Comparison of ENCODE assay signal across 1 cellular context in genomic region chr1:108209456-108210108, GRCh38.
TF ChIP-seq lines count a peak whose summit lies in the region.

No MANE protein-coding gene starts in this region.

TF ChIP-seq in SK-N-SH, 30 proteins besides CTCF, POLR2A, EP300 and RAD21:
- no peak for TF ChIP-seq TAF1 (IDR thresholded peaks at IDR 0.05; ENCODE audit: borderline replicate concordance, low read depth, low read length)
- no peak for TF ChIP-seq SIN3A (IDR thresholded peaks at IDR 0.05; ENCODE audit: borderline replicate concordance, low read depth, low read length)
- TF ChIP-seq JUND (IDR thresholded peaks at IDR 0.05) = no peak
- TF ChIP-seq GABPA (IDR thresholded peaks at IDR 0.05; ENCODE audit: low read depth) = no peak
- TF ChIP-seq USF1 (IDR thresholded peaks at IDR 0.05; ENCODE audit: borderline replicate concordance, low read depth) = no peak
- no peak for TF ChIP-seq YY1 (IDR thresholded peaks at IDR 0.05; ENCODE audit: low read depth)
- no peak for TF ChIP-seq RXRA (IDR thresholded peaks at IDR 0.05; ENCODE audit: borderline replicate concordance, low read depth)
- no peak for TF ChIP-seq NRF1 (IDR thresholded peaks at IDR 0.05; ENCODE audit: low read depth, low read length)
- no peak for TF ChIP-seq TEAD4 (IDR thresholded peaks at IDR 0.05; ENCODE audit: borderline replicate concordance, insufficient read depth)
- no peak for TF ChIP-seq EZH2phosphoT487 (IDR thresholded peaks at IDR 0.05; ENCODE audit: borderline replicate concordance, low read depth)
- no peak for TF ChIP-seq FOSL2 (IDR thresholded peaks at IDR 0.05; ENCODE audit: borderline replicate concordance, low read depth)
- TF ChIP-seq IRF3 (IDR thresholded peaks at IDR 0.05; ENCODE audit: low read depth, low read length) = no peak
TF ChIP-seq in SK-N-SH: peak in this region for 0.
